In genomic region chr21:16891821-16892220, GRCh38 we compare ENCODE assay signal across 13 cellular contexts.
DNase-seq lines count a peak whose midpoint lies in the region; ATAC-seq and TF ChIP-seq lines count a peak whose summit lies in the region.
"Had no signal": no experiment of that assay in that cellular context is flagged by ENCODE, and none has a peak within 500 bp of the region (broad histone marks: within the 10 kb centered on the region; RNA-seq: fewer than 3 reads in every experiment).

No MANE protein-coding gene starts in this region.

- POLR2A ChIA-PET in AG04450 (lab: Yijun Ruan, JAX): no interaction called here
- POLR2A ChIA-PET in CD4-positive, alpha-beta T cell (lab: Charles Lee): no interaction called here

- H3K36me3 Mint-ChIP-seq in CD4-positive, alpha-beta T cell (ENCODE audit: low read depth): no peaks in the 10 kb centered on the region
- H3K36me3 Mint-ChIP-seq: activated naive CD8-positive, alpha-beta T cell treated with anti-CD3 and anti-CD28 coated beads for 36 hours had no signal

- H3K36me3 ChIP-seq in lower lobe of right lung: no peaks in the 10 kb centered on the region
- H3K36me3 ChIP-seq: uterus had no signal

- H3K4me1 ChIP-seq in lower lobe of right lung: no peaks in the 10 kb centered on the region
- H3K4me1 ChIP-seq: uterus had no signal

- no peak overlapping the region for H3K27ac Mint-ChIP-seq in CD4-positive, alpha-beta T cell
- H3K27ac Mint-ChIP-seq: activated naive CD8-positive, alpha-beta T cell treated with anti-CD3 and anti-CD28 coated beads for 36 hours had no signal

- TF ChIP-seq CTCF in AG04450 (IDR thresholded peaks at IDR 0.05; ENCODE audit: low read depth, low read length) (no peak), cardiac fibroblast (IDR thresholded peaks at IDR 0.05; ENCODE audit: low read depth, low read length) (no peak), lower lobe of right lung (IDR thresholded peaks at IDR 0.05) (no peak)
- no peak for TF ChIP-seq CTCF in CD4-positive, alpha-beta T cell (IDR thresholded peaks at IDR 0.05)

- H3K4me3 ChIP-seq in AG04450 (ENCODE audit: low read depth, low read length) (no peak overlapping the region), cardiac fibroblast (replicated peaks in 1 of 2; ENCODE audit: low read depth in 2 of 2, low read length in 2 of 2) (no peak overlapping the region), lower lobe of right lung (no peak overlapping the region)
- H3K4me3 ChIP-seq: uterus had no signal

- H3K9me3 ChIP-seq in AG04450 (ENCODE audit: control insufficient read depth, insufficient read depth, low read length) (no peaks in the 10 kb centered on the region), lower lobe of right lung (no peaks in the 10 kb centered on the region)
- no peaks in the 10 kb centered on the region for H3K9me3 ChIP-seq in CD4-positive, alpha-beta T cell (ENCODE audit: control insufficient read depth, low read length)
- H3K9me3 ChIP-seq: uterus had no signal

- H3K4me3 Mint-ChIP-seq in CD4-positive, alpha-beta T cell: no peak overlapping the region
- H3K4me3 Mint-ChIP-seq: activated naive CD8-positive, alpha-beta T cell treated with anti-CD3 and anti-CD28 coated beads for 36 hours had no signal

- intact Hi-C loops in lower lobe of right lung (cut with DNase I): no loop called here
- intact Hi-C loops in CD4-positive, alpha-beta T cell (cut with DNase I, micrococcal nuclease): no loop called here

- H3K27me3 ChIP-seq in AG04450 (ENCODE audit: control insufficient read depth, insufficient read depth, low read length) (no peaks in the 10 kb centered on the region), lower lobe of right lung (ENCODE audit: low read depth) (no peaks in the 10 kb centered on the region)
- H3K27me3 ChIP-seq in CD4-positive, alpha-beta T cell (ENCODE audit: control insufficient read depth, insufficient read depth, low read length): no peaks in the 10 kb centered on the region
- H3K27me3 ChIP-seq: uterus had no signal

- peak; percentile 29 for DNase-seq in AG04450 (ENCODE audit: low read depth, low spot score)
- peak; percentile 59 for DNase-seq in HS-27A (ENCODE audit: low read depth)
- DNase-seq in cardiac fibroblast (ENCODE audit: low read depth in 2 of 2): peak; percentile 81 to 94
- DNase-seq in lower lobe of right lung: no peak
- no peak for DNase-seq in LoVo (ENCODE audit: low spot score)
- no peak for DNase-seq in CD4-positive, alpha-beta T cell
- DNase-seq: ACHN; activated naive CD8-positive, alpha-beta T cell treated with anti-CD3 and anti-CD28 coated beads for 36 hours; dermis blood vessel endothelial cell; NCI-H1105 treated with DMSO at 0.1 percent for 48 hours; uterus had no signal

- no peaks in the 10 kb centered on the region for H3K9me3 Mint-ChIP-seq in CD4-positive, alpha-beta T cell

- no peaks in the 10 kb centered on the region for H3K4me1 Mint-ChIP-seq in CD4-positive, alpha-beta T cell (ENCODE audit: low read depth)
- H3K4me1 Mint-ChIP-seq: activated naive CD8-positive, alpha-beta T cell treated with anti-CD3 and anti-CD28 coated beads for 36 hours had no signal

- H3K27me3 Mint-ChIP-seq in CD4-positive, alpha-beta T cell: no peaks in the 10 kb centered on the region
- H3K27me3 Mint-ChIP-seq: activated naive CD8-positive, alpha-beta T cell treated with anti-CD3 and anti-CD28 coated beads for 36 hours had no signal

- ATAC-seq in lower lobe of right lung (peak; percentile 42 to 46), GM19328 (IDR thresholded peaks at IDR 0.05; ENCODE audit: unreplicated experiment) (no peak), HG03521 (IDR thresholded peaks at IDR 0.05; ENCODE audit: unreplicated experiment) (no peak)
- ATAC-seq in CD4-positive, alpha-beta T cell (ENCODE audit: poor library complexity): no peak

- CTCF ChIA-PET in AG04450 (lab: Charles Lee): no interaction called here
- CTCF ChIA-PET in CD4-positive, alpha-beta T cell (lab: Charles Lee): no interaction called here

- no peak overlapping the region for H3K27ac ChIP-seq in AG04450 (ENCODE audit: low read depth, low read length)
- H3K27ac ChIP-seq in lower lobe of right lung: no peak overlapping the region
- H3K27ac ChIP-seq in CD4-positive, alpha-beta T cell (ENCODE audit: low read depth, low read length): no peak overlapping the region
- H3K27ac ChIP-seq: uterus had no signal

Comparison
In these comparisons a context has a peak if more than half of its experiments do, and no peak if none do; other contexts are left out.
1. DNase-seq: peak in AG04450 (single experiment), HS-27A (single experiment) and cardiac fibroblast (2 of 2); none in lower lobe of right lung (single experiment), LoVo (single experiment) and CD4-positive, alpha-beta T cell (0 of 10).
2. ATAC-seq: peak in lower lobe of right lung (2 of 2); none in GM19328 (single experiment), HG03521 (single experiment) and CD4-positive, alpha-beta T cell (single experiment).